Comparison of ENCODE assay signal across 8 cellular contexts in the genomic region with DNA sequence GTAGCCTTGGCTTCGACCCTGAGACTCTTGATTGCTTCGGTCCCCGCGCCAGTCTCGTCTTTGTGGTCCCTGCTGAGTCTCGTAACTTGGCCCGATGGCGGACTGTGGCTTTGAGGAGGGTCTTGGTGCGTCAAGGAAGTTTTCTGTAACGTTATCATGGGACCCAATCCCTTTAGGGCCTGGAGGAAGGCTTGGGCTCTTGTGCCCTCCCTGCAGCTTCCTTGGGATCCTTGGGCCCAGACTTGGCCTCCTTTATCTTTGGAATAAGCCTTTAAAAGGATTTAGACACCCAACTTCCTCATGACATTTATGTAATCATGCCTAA. TPM values are rescaled to one million over a fixed set of nuclear protein-coding genes. Genes with fewer than 3 reads are reported as not detected.
DNase-seq lines count a peak whose midpoint lies in the region; ATAC-seq lines count a peak whose summit lies in the region.

No MANE protein-coding gene starts in this region.

- peak overlapping the region; percentile 93 for H3K4me3 Mint-ChIP-seq in activated T-cell treated with anti-CD3 and anti-CD28 coated beads, Interleukin-2, amount 50 U/mL, for 4 hours
- peak overlapping the region; percentile 94 for H3K4me3 Mint-ChIP-seq in activated T-helper 17 cell treated with anti-CD3 and anti-CD28 coated beads, Interleukin-2, amount 50 U/mL, for 72 hours

- DNase-seq in activated T-cell treated with anti-CD3 and anti-CD28 coated beads, Interleukin-2, amount 50 U/mL, for 4 hours, result no peak
- DNase-seq in activated T-cell treated with anti-CD3 and anti-CD28 coated beads for 4 hours (no peak), substantia nigra (lab: John Stamatoyannopoulos, UW) (peak in 1 of 49 donors; percentile 54), SIG-M5 treated with dmso at 0.1 percent for 504 hours (lab: John Stamatoyannopoulos, UW; ENCODE audit: unreplicated experiment) (no peak)

- H3K4me1 ChIP-seq in iPS-20b (ENCODE audit: insufficient read depth, low read length), result peaks cover 5% of the 10 kb centered on the region; the same call in 1 of the 2 replicates

- peak overlapping the region; percentile 99 for H3K4me3 ChIP-seq in iPS-20b (ENCODE audit: low read length)

- peak overlapping the region; percentile 99 for H3K27ac Mint-ChIP-seq in activated T-helper 17 cell treated with anti-CD3 and anti-CD28 coated beads, Interleukin-2, amount 50 U/mL, for 72 hours

- peaks cover 51% of the 10 kb centered on the region for H3K4me1 Mint-ChIP-seq in activated T-cell treated with anti-CD3 and anti-CD28 coated beads, Interleukin-2, amount 50 U/mL, for 4 hours (ENCODE audit: low read depth)
- peaks cover 20% of the 10 kb centered on the region for H3K4me1 Mint-ChIP-seq in activated T-helper 17 cell treated with anti-CD3 and anti-CD28 coated beads, Interleukin-2, amount 50 U/mL, for 72 hours

- peaks cover 38% of the 10 kb centered on the region for H3K36me3 Mint-ChIP-seq in activated T-cell treated with anti-CD3 and anti-CD28 coated beads, Interleukin-2, amount 50 U/mL, for 4 hours (ENCODE audit: insufficient read depth)
- H3K36me3 Mint-ChIP-seq in activated T-helper 17 cell treated with anti-CD3 and anti-CD28 coated beads, Interleukin-2, amount 50 U/mL, for 72 hours (ENCODE audit: low read depth), result peaks cover 54% of the 10 kb centered on the region

- H3K27me3 ChIP-seq in iPS-20b (ENCODE audit: insufficient read depth, low read length), result no peaks in the 10 kb centered on the region

- ATAC-seq in activated T-cell treated with anti-CD3 and anti-CD28 coated beads, Interleukin-2, amount 50 U/mL, for 4 hours, result no peak
- ATAC-seq in activated T-helper 17 cell treated with anti-CD3 and anti-CD28 coated beads, Interleukin-2, amount 50 U/mL, for 72 hours (replicated peaks), result no peak
- ATAC-seq in GM21576 (IDR thresholded peaks at IDR 0.05; ENCODE audit: unreplicated experiment), result no peak
- no peak for ATAC-seq in HG02759 (IDR thresholded peaks at IDR 0.05; ENCODE audit: unreplicated experiment)

- H3K27me3 Mint-ChIP-seq in activated T-cell treated with anti-CD3 and anti-CD28 coated beads, Interleukin-2, amount 50 U/mL, for 4 hours (ENCODE audit: low read depth), result no peaks in the 10 kb centered on the region
- no peaks in the 10 kb centered on the region for H3K27me3 Mint-ChIP-seq in activated T-helper 17 cell treated with anti-CD3 and anti-CD28 coated beads, Interleukin-2, amount 50 U/mL, for 72 hours

- no peaks in the 10 kb centered on the region for H3K9me3 ChIP-seq in iPS-20b (ENCODE audit: insufficient read depth, low read depth, low read length)

- H3K27ac ChIP-seq in iPS-20b (ENCODE audit: low read length) (peak overlapping the region; percentile 92), substantia nigra (ENCODE audit: low read depth, low read length, poor library complexity, severe bottlenecking) (peak overlapping the region; percentile 78)

- H3K9me3 Mint-ChIP-seq in activated T-cell treated with anti-CD3 and anti-CD28 coated beads, Interleukin-2, amount 50 U/mL, for 4 hours, result no peaks in the 10 kb centered on the region
- H3K9me3 Mint-ChIP-seq in activated T-helper 17 cell treated with anti-CD3 and anti-CD28 coated beads, Interleukin-2, amount 50 U/mL, for 72 hours, result no peaks in the 10 kb centered on the region

- peak overlapping the region; percentile 99 for H3K9ac ChIP-seq in iPS-20b (ENCODE audit: low read depth, low read length)

- H3K36me3 ChIP-seq in iPS-20b (ENCODE audit: insufficient read depth, low read depth, low read length), result peaks cover 39% of the 10 kb centered on the region

RNA-seq across cellular contexts. Expression of a gene that starts 0.4 kb away (rescaled TPM):
- 10 to 100 TPM; 56.4 to 59.6 (median 59.5) TPM for total RNA-seq in activated T-cell treated with anti-CD3 and anti-CD28 coated beads, Interleukin-2, amount 50 U/mL, for 4 hours
- total RNA-seq in activated T-helper 17 cell treated with anti-CD3 and anti-CD28 coated beads, Interleukin-2, amount 50 U/mL, for 72 hours, result 10 to 100 TPM; 26.1 to 36.4 TPM

RNA-seq across cellular contexts. Expression of a gene that starts 10.7 kb away (rescaled TPM):
- not detected for total RNA-seq in activated T-cell treated with anti-CD3 and anti-CD28 coated beads, Interleukin-2, amount 50 U/mL, for 4 hours
- total RNA-seq in activated T-helper 17 cell treated with anti-CD3 and anti-CD28 coated beads, Interleukin-2, amount 50 U/mL, for 72 hours, result under 1 TPM in 1 of 2 donors, not detected in 1; 0.50 TPM

RNA-seq across cellular contexts. Expression of a gene that starts 58.7 kb away (rescaled TPM):
- total RNA-seq in activated T-cell treated with anti-CD3 and anti-CD28 coated beads, Interleukin-2, amount 50 U/mL, for 4 hours, result 1 to 10 TPM in 2 of 3 donors, under 1 TPM in 1; 0.96 to 2.5 (median 1.2) TPM
- total RNA-seq in activated T-helper 17 cell treated with anti-CD3 and anti-CD28 coated beads, Interleukin-2, amount 50 U/mL, for 72 hours, result 10 to 100 TPM in 1 of 2 donors, 1 to 10 TPM in 1; 7.5 to 18.9 TPM
